ENCODE assay signal across 19 cellular contexts in the genomic region with DNA sequence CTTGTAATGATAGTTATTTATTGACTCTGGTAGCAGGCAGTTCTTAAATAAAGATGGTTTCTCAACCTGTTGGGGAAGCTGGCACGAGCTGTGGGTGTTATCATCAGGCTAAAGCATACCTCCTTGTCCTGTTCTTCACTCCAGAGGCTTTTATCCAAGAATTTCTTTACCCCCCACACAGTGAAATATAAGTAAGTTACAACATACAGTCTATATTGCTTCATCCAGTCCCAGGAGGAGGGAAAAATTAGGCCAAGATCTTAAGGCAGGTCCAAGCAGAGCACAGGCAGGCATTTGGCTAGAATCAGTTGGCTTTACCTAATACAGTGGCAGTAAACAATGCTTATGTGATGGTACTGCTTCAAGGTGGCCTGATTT. TPM values are rescaled to one million over a fixed set of nuclear protein-coding genes. Genes with fewer than 3 reads are reported as not detected.
A peak's percentile ranks its signal among the peaks of the same experiment; 100 is the strongest.
DNase-seq lines count a peak whose midpoint lies in the region; TF ChIP-seq lines count a peak whose summit lies in the region.
"Had no signal": no experiment of that assay in that cellular context is flagged by ENCODE, and none has a peak within 500 bp of the region (broad histone marks: within the 10 kb centered on the region; RNA-seq: fewer than 3 reads in every experiment).

No MANE protein-coding gene starts in this region.

- H3K36me3 ChIP-seq in thyroid gland: no peaks in the 10 kb centered on the region

- H3K4me3 Mint-ChIP-seq in activated naive CD4-positive, alpha-beta T cell treated with anti-CD3 and anti-CD28 coated beads for 36 hours: no peak overlapping the region
- no peak overlapping the region for H3K4me3 Mint-ChIP-seq in activated T-helper 1 cell treated with anti-CD3 and anti-CD28 coated beads, Interleukin-12 subunit alpha, Interleukin-12 subunit beta, Interleukin-2, Interleukin-4 antibody, amounts not matched to agents 30 ng/mL and 10 ng/mL and 1 ng/mL, durations not matched to agents 14 hours and 24 hours and 36 hours
- H3K4me3 Mint-ChIP-seq: CD4-positive, alpha-beta memory T cell; H9 had no signal

- no peak overlapping the region for H3K4me3 ChIP-seq in AG10803 (ENCODE audit: low read length)
- no peak overlapping the region for H3K4me3 ChIP-seq in fibroblast of pulmonary artery (replicated peaks; ENCODE audit: low read depth, low read length)
- H3K4me3 ChIP-seq in skeletal muscle cell (ENCODE audit: low read depth, low read length): no peak overlapping the region
- H3K4me3 ChIP-seq in thyroid gland (replicated peaks in 1 of 3): no peak overlapping the region
- H3K4me3 ChIP-seq: BLaER1, K562 had no signal

- DNase-seq in AG10803 (ENCODE audit: low read depth) (peak; percentile 35), amniotic epithelial cell (ENCODE audit: low read depth) (peak; percentile 89), fibroblast of pulmonary artery (ENCODE audit: low read depth) (peak; percentile 54), skeletal muscle cell (ENCODE audit: low read depth) (peak; percentile 67), thyroid gland (no peak)
- DNase-seq in activated naive CD4-positive, alpha-beta T cell treated with anti-CD3 and anti-CD28 coated beads for 36 hours: no peak
- no peak for DNase-seq in activated T-helper 1 cell treated with anti-CD3 and anti-CD28 coated beads, Interleukin-12 subunit alpha, Interleukin-12 subunit beta, Interleukin-2, Interleukin-4 antibody, amounts not matched to agents 30 ng/mL and 10 ng/mL and 1 ng/mL, durations not matched to agents 14 hours and 24 hours and 36 hours (ENCODE audit: low spot score)
- DNase-seq: CD4-positive, alpha-beta memory T cell; DMS153; GDM1; H9; NCI-H1105; NCI-H2081; NCI-H2171 treated with DMSO at 0.1 percent for 48 hours; NCI-H446 treated with DMSO at 0.1 percent for 48 hours; NCI-H69 had no signal

- H3K4me1 Mint-ChIP-seq in activated naive CD4-positive, alpha-beta T cell treated with anti-CD3 and anti-CD28 coated beads for 36 hours (ENCODE audit: low read depth): no peaks in the 10 kb centered on the region
- no peaks in the 10 kb centered on the region for H3K4me1 Mint-ChIP-seq in activated T-helper 1 cell treated with anti-CD3 and anti-CD28 coated beads, Interleukin-12 subunit alpha, Interleukin-12 subunit beta, Interleukin-2, Interleukin-4 antibody, amounts not matched to agents 30 ng/mL and 10 ng/mL and 1 ng/mL, durations not matched to agents 14 hours and 24 hours and 36 hours (ENCODE audit: low read depth)
- H3K4me1 Mint-ChIP-seq: CD4-positive, alpha-beta memory T cell; H9 had no signal

- no peaks in the 10 kb centered on the region for H3K9me3 Mint-ChIP-seq in activated naive CD4-positive, alpha-beta T cell treated with anti-CD3 and anti-CD28 coated beads for 36 hours
- no peaks in the 10 kb centered on the region for H3K9me3 Mint-ChIP-seq in activated T-helper 1 cell treated with anti-CD3 and anti-CD28 coated beads, Interleukin-12 subunit alpha, Interleukin-12 subunit beta, Interleukin-2, Interleukin-4 antibody, amounts not matched to agents 30 ng/mL and 10 ng/mL and 1 ng/mL, durations not matched to agents 14 hours and 24 hours and 36 hours
- H3K9me3 Mint-ChIP-seq: CD4-positive, alpha-beta memory T cell; H9 had no signal

- H3K36me3 Mint-ChIP-seq in activated naive CD4-positive, alpha-beta T cell treated with anti-CD3 and anti-CD28 coated beads for 36 hours (ENCODE audit: low read depth): peaks cover 4% of the 10 kb centered on the region
- no peaks in the 10 kb centered on the region for H3K36me3 Mint-ChIP-seq in activated T-helper 1 cell treated with anti-CD3 and anti-CD28 coated beads, Interleukin-12 subunit alpha, Interleukin-12 subunit beta, Interleukin-2, Interleukin-4 antibody, amounts not matched to agents 30 ng/mL and 10 ng/mL and 1 ng/mL, durations not matched to agents 14 hours and 24 hours and 36 hours (ENCODE audit: low read depth)

- TF ChIP-seq CTCF in AG10803 (conservative IDR thresholded peaks at IDR 0.05; ENCODE audit: low read length): no peak
- TF ChIP-seq CTCF in fibroblast of pulmonary artery (IDR thresholded peaks at IDR 0.05; ENCODE audit: low read length, missing control alignments): no peak
- no peak for TF ChIP-seq CTCF in thyroid gland (IDR thresholded peaks at IDR 0.05)

- H3K4me1 ChIP-seq in thyroid gland: no peaks in the 10 kb centered on the region
- H3K4me1 ChIP-seq: BLaER1 had no signal

- intact Hi-C loops in thyroid gland (cut with DNase I): no loop called here
- intact Hi-C loops in activated naive CD4-positive, alpha-beta T cell treated with anti-CD3 and anti-CD28 coated beads for 36 hours (cut with micrococcal nuclease): no loop called here
- intact Hi-C loops in activated T-helper 1 cell treated with anti-CD3 and anti-CD28 coated beads, Interleukin-12 subunit alpha, Interleukin-12 subunit beta, Interleukin-2, Interleukin-4 antibody, amounts not matched to agents 30 ng/mL and 10 ng/mL and 1 ng/mL, durations not matched to agents 14 hours and 24 hours and 36 hours (cut with micrococcal nuclease): no loop called here

- no peak overlapping the region for H3K27ac Mint-ChIP-seq in activated naive CD4-positive, alpha-beta T cell treated with anti-CD3 and anti-CD28 coated beads for 36 hours
- no peak overlapping the region for H3K27ac Mint-ChIP-seq in activated T-helper 1 cell treated with anti-CD3 and anti-CD28 coated beads, Interleukin-12 subunit alpha, Interleukin-12 subunit beta, Interleukin-2, Interleukin-4 antibody, amounts not matched to agents 30 ng/mL and 10 ng/mL and 1 ng/mL, durations not matched to agents 14 hours and 24 hours and 36 hours
- H3K27ac Mint-ChIP-seq: CD4-positive, alpha-beta memory T cell; H9 had no signal

- 92 to 94% methylated on average over 1 of the region's 1 CpG for WGBS in thyroid gland, 2 donors

- H3K9me3 ChIP-seq in thyroid gland: no peaks in the 10 kb centered on the region
- H3K9me3 ChIP-seq: BLaER1 had no signal

- CTCF ChIA-PET in activated naive CD4-positive, alpha-beta T cell treated with anti-CD3 and anti-CD28 coated beads for 36 hours (lab: Charles Lee): no interaction called here

- H3K27me3 Mint-ChIP-seq in activated naive CD4-positive, alpha-beta T cell treated with anti-CD3 and anti-CD28 coated beads for 36 hours (ENCODE audit: low read depth): no peaks in the 10 kb centered on the region
- peaks cover 2% of the 10 kb centered on the region for H3K27me3 Mint-ChIP-seq in activated T-helper 1 cell treated with anti-CD3 and anti-CD28 coated beads, Interleukin-12 subunit alpha, Interleukin-12 subunit beta, Interleukin-2, Interleukin-4 antibody, amounts not matched to agents 30 ng/mL and 10 ng/mL and 1 ng/mL, durations not matched to agents 14 hours and 24 hours and 36 hours (ENCODE audit: insufficient read depth)
- H3K27me3 Mint-ChIP-seq: CD4-positive, alpha-beta memory T cell had no signal

- no peaks in the 10 kb centered on the region for H3K27me3 ChIP-seq in thyroid gland
- H3K27me3 ChIP-seq: BLaER1 had no signal

- TF ChIP-seq POLR2A in thyroid gland (IDR thresholded peaks at IDR 0.05): no peak

- no peak overlapping the region for H3K27ac ChIP-seq in thyroid gland
- H3K27ac ChIP-seq: BLaER1 had no signal

RNA-seq across cellular contexts. Expression of a gene that starts 6.3 kb away (rescaled TPM):
- 1 to 10 TPM in 2 of 4 donors, under 1 TPM in 2; 0.59 to 3.9 (median 1.5) TPM for total RNA-seq in thyroid gland
- 1 to 10 TPM; 3.7 to 3.9 TPM for total RNA-seq in activated naive CD4-positive, alpha-beta T cell treated with anti-CD3 and anti-CD28 coated beads for 36 hours
- total RNA-seq in activated T-helper 1 cell treated with anti-CD3 and anti-CD28 coated beads, Interleukin-12 subunit alpha, Interleukin-12 subunit beta, Interleukin-2, Interleukin-4 antibody, amounts not matched to agents 30 ng/mL and 10 ng/mL and 1 ng/mL, durations not matched to agents 14 hours and 24 hours and 36 hours: 2.6 and 2.7 TPM in 2 replicates

RNA-seq across cellular contexts. Expression of a gene that starts 34.9 kb away (rescaled TPM):
- total RNA-seq in thyroid gland: under 1 TPM in 3 of 4 donors, not detected in 1; 0.20 to 0.45 (median 0.27) TPM
- total RNA-seq in activated naive CD4-positive, alpha-beta T cell treated with anti-CD3 and anti-CD28 coated beads for 36 hours: not detected
- total RNA-seq in activated T-helper 1 cell treated with anti-CD3 and anti-CD28 coated beads, Interleukin-12 subunit alpha, Interleukin-12 subunit beta, Interleukin-2, Interleukin-4 antibody, amounts not matched to agents 30 ng/mL and 10 ng/mL and 1 ng/mL, durations not matched to agents 14 hours and 24 hours and 36 hours: not detected in 2 replicates
- total RNA-seq: CD4-positive, alpha-beta memory T cell; Daoy; K562 had no signal

RNA-seq across cellular contexts. Expression of a gene that starts 43.9 kb away (rescaled TPM):
- total RNA-seq in thyroid gland: 10 to 100 TPM; 19.4 to 86.5 (median 41.6) TPM
- total RNA-seq in activated naive CD4-positive, alpha-beta T cell treated with anti-CD3 and anti-CD28 coated beads for 36 hours: 10 to 100 TPM; 26.0 to 27.5 TPM
- 21.5 and 24.7 TPM in 2 replicates for total RNA-seq in activated T-helper 1 cell treated with anti-CD3 and anti-CD28 coated beads, Interleukin-12 subunit alpha, Interleukin-12 subunit beta, Interleukin-2, Interleukin-4 antibody, amounts not matched to agents 30 ng/mL and 10 ng/mL and 1 ng/mL, durations not matched to agents 14 hours and 24 hours and 36 hours

Comparison
In these comparisons a context has a peak if more than half of its experiments do, and no peak if none do; other contexts are left out.
1. DNase-seq: peak in AG10803 (single experiment), amniotic epithelial cell (single experiment), fibroblast of pulmonary artery (single experiment) and skeletal muscle cell (single experiment); none in thyroid gland (0 of 2), activated naive CD4-positive, alpha-beta T cell treated with anti-CD3 and anti-CD28 coated beads for 36 hours (single experiment) and activated T-helper 1 cell treated with anti-CD3 and anti-CD28 coated beads, Interleukin-12 subunit alpha, Interleukin-12 subunit beta, Interleukin-2, Interleukin-4 antibody, amounts not matched to agents 30 ng/mL and 10 ng/mL and 1 ng/mL, durations not matched to agents 14 hours and 24 hours and 36 hours (single experiment).